In the genomic region with DNA sequence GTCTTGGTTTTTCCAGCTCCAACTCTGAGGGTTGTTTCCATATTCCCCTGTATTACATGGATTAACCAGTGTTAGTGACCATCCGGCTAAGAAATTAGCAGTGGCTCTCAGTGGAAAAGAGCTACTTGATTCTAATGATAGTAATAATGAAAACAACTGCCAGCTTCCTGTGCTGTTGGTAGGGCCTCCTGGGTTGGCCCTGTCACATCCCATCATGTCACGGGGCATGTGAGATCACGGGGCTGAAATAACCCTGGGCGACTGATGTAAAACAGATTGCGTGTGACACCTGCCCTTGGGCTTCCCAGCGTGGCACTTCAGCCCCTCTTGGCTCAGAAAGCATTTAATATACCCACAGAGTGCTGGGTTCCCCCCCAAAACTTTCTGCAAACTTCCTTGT, we compare ENCODE assay signal across 1 cellular context.
TF ChIP-seq lines count a peak whose summit lies in the region.

No MANE protein-coding gene starts in this region.

TF ChIP-seq in GM23338, 12 proteins besides CTCF, POLR2A, EP300 and RAD21 (continued from another document):
- TF ChIP-seq, protein P1, sequence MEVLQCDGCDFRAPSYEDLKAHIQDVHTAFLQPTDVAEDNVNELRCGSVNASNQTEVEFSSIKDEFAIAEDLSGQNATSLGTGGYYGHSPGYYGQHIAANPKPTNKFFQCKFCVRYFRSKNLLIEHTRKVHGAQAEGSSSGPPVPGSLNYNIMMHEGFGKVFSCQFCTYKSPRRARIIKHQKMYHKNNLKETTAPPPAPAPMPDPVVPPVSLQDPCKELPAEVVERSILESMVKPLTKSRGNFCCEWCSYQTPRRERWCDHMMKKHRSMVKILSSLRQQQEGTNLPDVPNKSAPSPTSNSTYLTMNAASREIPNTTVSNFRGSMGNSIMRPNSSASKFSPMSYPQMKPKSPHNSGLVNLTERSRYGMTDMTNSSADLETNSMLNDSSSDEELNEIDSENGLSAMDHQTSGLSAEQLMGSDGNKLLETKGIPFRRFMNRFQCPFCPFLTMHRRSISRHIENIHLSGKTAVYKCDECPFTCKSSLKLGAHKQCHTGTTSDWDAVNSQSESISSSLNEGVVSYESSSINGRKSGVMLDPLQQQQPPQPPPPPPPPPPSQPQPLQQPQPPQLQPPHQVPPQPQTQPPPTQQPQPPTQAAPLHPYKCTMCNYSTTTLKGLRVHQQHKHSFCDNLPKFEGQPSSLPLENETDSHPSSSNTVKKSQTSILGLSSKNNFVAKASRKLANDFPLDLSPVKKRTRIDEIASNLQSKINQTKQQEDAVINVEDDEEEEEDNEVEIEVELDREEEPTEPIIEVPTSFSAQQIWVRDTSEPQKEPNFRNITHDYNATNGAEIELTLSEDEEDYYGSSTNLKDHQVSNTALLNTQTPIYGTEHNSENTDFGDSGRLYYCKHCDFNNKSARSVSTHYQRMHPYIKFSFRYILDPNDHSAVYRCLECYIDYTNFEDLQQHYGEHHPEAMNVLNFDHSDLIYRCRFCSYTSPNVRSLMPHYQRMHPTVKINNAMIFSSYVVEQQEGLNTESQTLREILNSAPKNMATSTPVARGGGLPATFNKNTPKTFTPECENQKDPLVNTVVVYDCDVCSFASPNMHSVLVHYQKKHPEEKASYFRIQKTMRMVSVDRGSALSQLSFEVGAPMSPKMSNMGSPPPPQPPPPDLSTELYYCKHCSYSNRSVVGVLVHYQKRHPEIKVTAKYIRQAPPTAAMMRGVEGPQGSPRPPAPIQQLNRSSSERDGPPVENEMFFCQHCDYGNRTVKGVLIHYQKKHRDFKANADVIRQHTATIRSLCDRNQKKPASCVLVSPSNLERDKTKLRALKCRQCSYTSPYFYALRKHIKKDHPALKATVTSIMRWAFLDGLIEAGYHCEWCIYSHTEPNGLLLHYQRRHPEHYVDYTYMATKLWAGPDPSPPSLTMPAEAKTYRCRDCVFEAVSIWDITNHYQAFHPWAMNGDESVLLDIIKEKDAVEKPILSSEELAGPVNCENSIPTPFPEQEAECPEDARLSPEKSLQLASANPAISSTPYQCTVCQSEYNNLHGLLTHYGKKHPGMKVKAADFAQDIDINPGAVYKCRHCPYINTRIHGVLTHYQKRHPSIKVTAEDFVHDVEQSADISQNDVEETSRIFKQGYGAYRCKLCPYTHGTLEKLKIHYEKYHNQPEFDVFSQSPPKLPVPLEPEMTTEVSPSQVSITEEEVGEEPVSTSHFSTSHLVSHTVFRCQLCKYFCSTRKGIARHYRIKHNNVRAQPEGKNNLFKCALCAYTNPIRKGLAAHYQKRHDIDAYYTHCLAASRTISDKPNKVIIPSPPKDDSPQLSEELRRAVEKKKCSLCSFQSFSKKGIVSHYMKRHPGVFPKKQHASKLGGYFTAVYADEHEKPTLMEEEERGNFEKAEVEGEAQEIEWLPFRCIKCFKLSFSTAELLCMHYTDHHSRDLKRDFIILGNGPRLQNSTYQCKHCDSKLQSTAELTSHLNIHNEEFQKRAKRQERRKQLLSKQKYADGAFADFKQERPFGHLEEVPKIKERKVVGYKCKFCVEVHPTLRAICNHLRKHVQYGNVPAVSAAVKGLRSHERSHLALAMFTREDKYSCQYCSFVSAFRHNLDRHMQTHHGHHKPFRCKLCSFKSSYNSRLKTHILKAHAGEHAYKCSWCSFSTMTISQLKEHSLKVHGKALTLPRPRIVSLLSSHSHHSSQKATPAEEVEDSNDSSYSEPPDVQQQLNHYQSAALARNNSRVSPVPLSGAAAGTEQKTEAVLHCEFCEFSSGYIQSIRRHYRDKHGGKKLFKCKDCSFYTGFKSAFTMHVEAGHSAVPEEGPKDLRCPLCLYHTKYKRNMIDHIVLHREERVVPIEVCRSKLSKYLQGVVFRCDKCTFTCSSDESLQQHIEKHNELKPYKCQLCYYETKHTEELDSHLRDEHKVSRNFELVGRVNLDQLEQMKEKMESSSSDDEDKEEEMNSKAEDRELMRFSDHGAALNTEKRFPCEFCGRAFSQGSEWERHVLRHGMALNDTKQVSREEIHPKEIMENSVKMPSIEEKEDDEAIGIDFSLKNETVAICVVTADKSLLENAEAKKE (CRISPR knock-in tag; IDR thresholded peaks at IDR 0.05), result no peak
